ENCODE assay signal across 17 cellular contexts in genomic region chr7:17039372-17039771, GRCh38.
DNase-seq lines count a peak whose midpoint lies in the region; ATAC-seq and TF ChIP-seq lines count a peak whose summit lies in the region.
"Had no signal": no experiment of that assay in that cellular context is flagged by ENCODE, and none has a peak within 500 bp of the region (broad histone marks: within the 10 kb centered on the region; RNA-seq: fewer than 3 reads in every experiment).

No MANE protein-coding gene starts in this region.

- H3K27me3 ChIP-seq in BLaER1, result no peaks in the 10 kb centered on the region
- H3K27me3 ChIP-seq in PC-3 (ENCODE audit: low read length), result no peaks in the 10 kb centered on the region
- H3K27me3 ChIP-seq in mesenchymal stem cell (ENCODE audit: control insufficient read depth in 1 of 2, insufficient read depth in 1 of 2, low read length in 2 of 2), result no peaks in the 10 kb centered on the region
- H3K27me3 ChIP-seq in thyroid gland, result no peaks in the 10 kb centered on the region

- H2BK120ac ChIP-seq in mesenchymal stem cell (ENCODE audit: low read depth, low read length), result peak overlapping the region; percentile 5

- no peak overlapping the region for H4K91ac ChIP-seq in mesenchymal stem cell (ENCODE audit: low read length)

- no peak overlapping the region for H3K23ac ChIP-seq in mesenchymal stem cell (ENCODE audit: low read length in 2 of 2)

- H2BK15ac ChIP-seq in mesenchymal stem cell (ENCODE audit: low read depth, poor library complexity, severe bottlenecking), result no peak overlapping the region

- H3K9me2 ChIP-seq in PC-3 (replicated peaks; ENCODE audit: low read length), result no peaks in the 10 kb centered on the region

- H3K4me2 ChIP-seq in BLaER1, result peak overlapping the region; percentile 56
- H3K4me2 ChIP-seq in PC-3 (ENCODE audit: low read length), result 0 out of 2 replicates have a peak overlapping the region, but pooled peaks have one; percentile 0
- no peak overlapping the region for H3K4me2 ChIP-seq in mesenchymal stem cell (ENCODE audit: low read length, poor library complexity, severe bottlenecking)
- H3K4me2 ChIP-seq: GM23338 had no signal

- TSS peak; percentile 31 for BruUV-seq in PC-3 (replicated peaks; lab: Mats Ljungman, UMichigan)

- peaks cover 20% of the 10 kb centered on the region for H3K4me1 Mint-ChIP-seq in activated T-helper 1 cell treated with anti-CD3 and anti-CD28 coated beads, Interleukin-12 subunit alpha, Interleukin-12 subunit beta, Interleukin-2, Interleukin-4 antibody, amounts not matched to agents 30 ng/mL and 10 ng/mL and 1 ng/mL, durations not matched to agents 14 hours and 24 hours and 36 hours (ENCODE audit: low read depth)

- ATAC-seq in PC-3, result peak; percentile 29
- ATAC-seq: GM23338 had no signal

- H3K4me1 ChIP-seq in BLaER1, result peaks cover 48% of the 10 kb centered on the region
- peaks cover 53% of the 10 kb centered on the region for H3K4me1 ChIP-seq in PC-3 (ENCODE audit: insufficient read depth, low read length)
- no peaks in the 10 kb centered on the region for H3K4me1 ChIP-seq in mesenchymal stem cell (ENCODE audit: control insufficient read depth, insufficient read depth, low read depth, low read length)
- H3K4me1 ChIP-seq in thyroid gland, result peaks cover 56 to 58% of the 10 kb centered on the region in 2 donors

- H3K4me3 Mint-ChIP-seq in activated T-helper 1 cell treated with anti-CD3 and anti-CD28 coated beads, Interleukin-12 subunit alpha, Interleukin-12 subunit beta, Interleukin-2, Interleukin-4 antibody, amounts not matched to agents 30 ng/mL and 10 ng/mL and 1 ng/mL, durations not matched to agents 14 hours and 24 hours and 36 hours, result no peak overlapping the region
- H3K4me3 Mint-ChIP-seq: B cell; CD4-positive, alpha-beta memory T cell; GM23338 had no signal

- H2BK12ac ChIP-seq in mesenchymal stem cell (ENCODE audit: low read length in 2 of 2), result peak overlapping the region in 1 of 2 experiments; percentile 77

- H3K36me3 Mint-ChIP-seq in activated T-helper 1 cell treated with anti-CD3 and anti-CD28 coated beads, Interleukin-12 subunit alpha, Interleukin-12 subunit beta, Interleukin-2, Interleukin-4 antibody, amounts not matched to agents 30 ng/mL and 10 ng/mL and 1 ng/mL, durations not matched to agents 14 hours and 24 hours and 36 hours (ENCODE audit: low read depth), result no peaks in the 10 kb centered on the region
- H3K36me3 Mint-ChIP-seq: CD4-positive, alpha-beta memory T cell had no signal

- POLR2A ChIA-PET in PC-3 (lab: Charles Lee; ENCODE audit: unreplicated experiment), result interaction anchor here (0.6 to 0.9 kb wide), 4 partner anchors 39 to 236 kb away, joined by 4 to 10 read pairs (median 6); no protein-coding TSS in a partner anchor

- H3K27ac ChIP-seq in BLaER1 (no peak overlapping the region), PC-3 (ENCODE audit: low read length) (peak overlapping the region; percentile 17), mesenchymal stem cell (ENCODE audit: low read length, poor library complexity, severe bottlenecking) (no peak overlapping the region), thyroid gland (peak overlapping the region; percentile 68 to 82 (median 73))

- TF ChIP-seq CTCF in PC-3 (conservative IDR thresholded peaks at IDR 0.05; ENCODE audit: low read depth, low read length) (no peak), thyroid gland (IDR thresholded peaks at IDR 0.05) (no peak)

- H2BK5ac ChIP-seq in mesenchymal stem cell (ENCODE audit: low read depth, low read length, poor library complexity, severe bottlenecking), result no peak overlapping the region

- peaks cover 6% of the 10 kb centered on the region for H3K27me3 Mint-ChIP-seq in activated T-helper 1 cell treated with anti-CD3 and anti-CD28 coated beads, Interleukin-12 subunit alpha, Interleukin-12 subunit beta, Interleukin-2, Interleukin-4 antibody, amounts not matched to agents 30 ng/mL and 10 ng/mL and 1 ng/mL, durations not matched to agents 14 hours and 24 hours and 36 hours (ENCODE audit: insufficient read depth)
- H3K27me3 Mint-ChIP-seq: B cell had no signal

- H4K20me1 ChIP-seq in BLaER1, result no peaks in the 10 kb centered on the region
- no peaks in the 10 kb centered on the region for H4K20me1 ChIP-seq in PC-3 (ENCODE audit: low read length)

- peak overlapping the region; percentile 21 to 86 for H3K18ac ChIP-seq in mesenchymal stem cell (ENCODE audit: low read depth in 1 of 2, low read length in 2 of 2)

- DNase-seq in PC-3 (no peak), mesenchymal stem cell (no peak), thyroid gland (no peak), D341Med (ENCODE audit: low spot score) (no peak)
- DNase-seq in activated naive CD4-positive, alpha-beta T cell treated with Interleukin-2 at 50 U/mL for 16 hours, result no peak
- DNase-seq in activated CD4-positive, alpha-beta T cell treated with anti-CD3 and anti-CD28 coated beads, Interleukin-2, amount 50 U/mL, for 1 hour, result no peak
- DNase-seq in activated T-helper 1 cell treated with anti-CD3 and anti-CD28 coated beads, Interleukin-12 subunit alpha, Interleukin-12 subunit beta, Interleukin-2, Interleukin-4 antibody, amounts not matched to agents 30 ng/mL and 10 ng/mL and 1 ng/mL, durations not matched to agents 14 hours and 24 hours and 36 hours (ENCODE audit: low spot score), result no peak
- DNase-seq: CD4-positive, alpha-beta memory T cell; HCEC 1CT; NCI-H1694; NCI-H2081; NCI-H2171; NCI-H524 treated with DMSO at 0.1 percent for 48 hours; NCI-H82 had no signal

- no peaks in the 10 kb centered on the region for H3K79me1 ChIP-seq in mesenchymal stem cell (replicated peaks; ENCODE audit: low read length, poor library complexity, severe bottlenecking)

- H3F3A ChIP-seq in PC-3 (ENCODE audit: low read length, unreplicated experiment), result peaks cover 4% of the 10 kb centered on the region

- no peak for TF ChIP-seq POLR2A in thyroid gland (IDR thresholded peaks at IDR 0.05)

- CTCF ChIA-PET in PC-3 (lab: Charles Lee), result no interaction called here

- no peak overlapping the region for H3K27ac Mint-ChIP-seq in activated T-helper 1 cell treated with anti-CD3 and anti-CD28 coated beads, Interleukin-12 subunit alpha, Interleukin-12 subunit beta, Interleukin-2, Interleukin-4 antibody, amounts not matched to agents 30 ng/mL and 10 ng/mL and 1 ng/mL, durations not matched to agents 14 hours and 24 hours and 36 hours
- H3K27ac Mint-ChIP-seq: B cell, GM23338 had no signal

- H2AFZ ChIP-seq in PC-3 (ENCODE audit: low read length) (no peak overlapping the region), mesenchymal stem cell (ENCODE audit: low read depth, low read length) (no peak overlapping the region)
- H2AFZ ChIP-seq: GM23338 had no signal

- H3K14ac ChIP-seq in mesenchymal stem cell (ENCODE audit: low read length in 2 of 2), result no peak overlapping the region

- H3K4ac ChIP-seq in mesenchymal stem cell (ENCODE audit: low read depth in 1 of 2, low read length in 2 of 2), result peak overlapping the region; percentile 67 to 75

- H3K4me3 ChIP-seq in BLaER1 (no peak overlapping the region), PC-3 (ENCODE audit: low read length) (no peak overlapping the region), mesenchymal stem cell (ENCODE audit: insufficient read depth in 1 of 2, low read depth in 1 of 2, low read length in 2 of 2) (no peak overlapping the region), thyroid gland (replicated peaks in 1 of 3) (no peak overlapping the region)
- H3K4me3 ChIP-seq: GM23338 had no signal

- no peak overlapping the region for H3K9ac ChIP-seq in BLaER1
- no peak overlapping the region for H3K9ac ChIP-seq in PC-3 (ENCODE audit: low read length)
- H3K9ac ChIP-seq in mesenchymal stem cell (ENCODE audit: low read length), result no peak overlapping the region

- H3K36me3 ChIP-seq in BLaER1 (no peaks in the 10 kb centered on the region), PC-3 (ENCODE audit: low read depth, low read length) (no peaks in the 10 kb centered on the region), mesenchymal stem cell (ENCODE audit: control insufficient read depth in 1 of 2, insufficient read depth in 2 of 2, low read depth in 1 of 2, low read length in 2 of 2) (no peaks in the 10 kb centered on the region), thyroid gland (no peaks in the 10 kb centered on the region)

- whole genome bisulfite sequencing in mesenchymal stem cell, result 83% methylated on average over 2 of the region's 2 CpGs
- 98 to 100% methylated on average over 2 of the region's 2 CpGs for WGBS in thyroid gland, 2 donors

- H3K79me2 ChIP-seq in PC-3 (ENCODE audit: low read length), result no peaks in the 10 kb centered on the region

- H3K9me3 ChIP-seq in BLaER1, result no peaks in the 10 kb centered on the region
- no peaks in the 10 kb centered on the region for H3K9me3 ChIP-seq in PC-3 (ENCODE audit: low read length)
- H3K9me3 ChIP-seq in mesenchymal stem cell (ENCODE audit: control insufficient read depth, low read length), result no peaks in the 10 kb centered on the region
- H3K9me3 ChIP-seq in thyroid gland, result no peaks in the 10 kb centered on the region

- intact Hi-C loops in PC-3 (cut with micrococcal nuclease) (loop anchor here (1.0 kb wide), 2 partner anchors 49 to 261 kb away; no protein-coding TSS in a partner anchor), thyroid gland (cut with DNase I) (no loop called here)
- intact Hi-C loops in activated T-helper 1 cell treated with anti-CD3 and anti-CD28 coated beads, Interleukin-12 subunit alpha, Interleukin-12 subunit beta, Interleukin-2, Interleukin-4 antibody, amounts not matched to agents 30 ng/mL and 10 ng/mL and 1 ng/mL, durations not matched to agents 14 hours and 24 hours and 36 hours (cut with micrococcal nuclease), result no loop called here

- H4K8ac ChIP-seq in mesenchymal stem cell (ENCODE audit: low read length), result no peak overlapping the region

- H2AK5ac ChIP-seq in mesenchymal stem cell (ENCODE audit: low read length, severe bottlenecking), result no peak overlapping the region

- no peaks in the 10 kb centered on the region for H3K9me3 Mint-ChIP-seq in activated T-helper 1 cell treated with anti-CD3 and anti-CD28 coated beads, Interleukin-12 subunit alpha, Interleukin-12 subunit beta, Interleukin-2, Interleukin-4 antibody, amounts not matched to agents 30 ng/mL and 10 ng/mL and 1 ng/mL, durations not matched to agents 14 hours and 24 hours and 36 hours
- H3K9me3 Mint-ChIP-seq: GM23338 had no signal

Comparison
In these comparisons a context has a peak if more than half of its experiments do, and no peak if none do; other contexts are left out.
1. H3K27ac ChIP-seq: peak in PC-3 (single experiment) and thyroid gland (3 of 3); none in BLaER1 (single experiment) and mesenchymal stem cell (single experiment).